In the genomic region with DNA sequence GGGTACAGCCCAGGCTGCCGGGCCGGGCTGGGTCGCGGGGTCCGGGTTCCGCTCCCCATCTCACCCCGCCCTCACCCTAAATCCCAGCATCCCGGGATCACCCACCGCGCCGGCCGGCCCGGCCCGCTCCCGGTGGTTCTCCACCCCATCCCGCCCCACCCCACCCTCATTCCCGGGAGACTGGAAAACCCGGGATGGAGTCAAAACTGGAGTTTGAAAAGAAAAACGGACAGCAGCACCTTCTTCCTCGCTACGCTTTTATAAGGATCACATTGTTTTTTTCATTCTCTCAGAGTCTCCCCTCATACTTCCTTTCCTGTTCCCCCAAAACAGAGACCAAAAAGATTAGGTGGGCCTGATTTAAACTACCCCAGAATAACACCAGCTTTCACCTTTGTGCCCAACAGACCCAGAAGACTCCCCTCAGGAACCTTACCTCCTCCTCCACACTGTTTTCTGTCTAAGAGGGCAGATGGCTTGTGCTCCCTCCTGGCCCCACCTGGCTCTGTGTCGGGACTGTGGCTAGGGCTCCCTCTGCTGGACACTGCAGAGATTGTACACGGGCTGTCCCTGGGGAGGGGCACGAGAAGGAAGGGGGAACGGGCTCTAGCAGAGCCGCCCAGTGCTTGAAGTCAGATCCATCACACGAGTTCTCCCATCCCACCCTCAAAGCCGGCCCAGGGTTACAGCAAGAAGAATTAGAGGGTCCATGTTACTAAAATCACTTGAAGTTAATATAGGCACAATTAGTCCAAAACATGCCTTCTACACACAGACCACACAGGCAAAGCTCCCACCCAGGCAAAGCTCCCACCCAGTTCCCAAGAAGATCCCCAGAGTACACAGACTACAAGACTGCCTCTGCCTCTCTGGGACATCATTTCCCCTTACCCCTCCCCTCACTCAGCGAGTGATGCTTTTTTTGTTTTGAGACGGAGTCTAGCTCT, we compare ENCODE assay signal across 8 cellular contexts.
DNase-seq lines count a peak whose midpoint lies in the region; ATAC-seq and TF ChIP-seq lines count a peak whose summit lies in the region.

No MANE protein-coding gene starts in this region.

- TF ChIP-seq CTCF in AG09319 (IDR thresholded peaks at IDR 0.05; ENCODE audit: low read depth, low read length), result peak; percentile 97
- TF ChIP-seq CTCF in WERI-Rb-1 (IDR thresholded peaks at IDR 0.05; ENCODE audit: low read depth, low read length), result peak; percentile 93

- peak overlapping the region; percentile 74 for H3K4me3 ChIP-seq in WERI-Rb-1 (ENCODE audit: low read depth, low read length)

- H3K27ac ChIP-seq in WERI-Rb-1 (peak overlapping the region; percentile 98), caudate nucleus (ENCODE audit: low read depth, low read length) (peak overlapping the region; percentile 72)

- DNase-seq in AG09319 (ENCODE audit: extremely low read depth, low read depth), result peak; percentile 54
- DNase-seq in NCI-H2171 (lab: John Stamatoyannopoulos, UW), result peak; percentile 95
- peak; percentile 96 for DNase-seq in WERI-Rb-1
- peak in 56 of 61 donors; percentile 22 to 84 (median 52) for DNase-seq in caudate nucleus (lab: John Stamatoyannopoulos, UW)
- DNase-seq in iris pigment epithelial cell (ENCODE audit: low read depth), result peak; percentile 80
- peak; percentile 75 to 89 for DNase-seq in stimulated activated CD4-positive, alpha-beta T cell treated with anti-CD3 and anti-CD28 coated beads, Interleukin-12 subunit alpha, Interleukin-12 subunit beta, amount 100 ng/mL, for 24 hours (ENCODE audit: low read depth in 2 of 2)

- no peaks in the 10 kb centered on the region for H3K9me3 ChIP-seq in WERI-Rb-1 (ENCODE audit: severe bottlenecking)

- peaks cover 2% of the 10 kb centered on the region for H3K27me3 ChIP-seq in WERI-Rb-1 (ENCODE audit: insufficient read depth, low read depth, severe bottlenecking)

- H3K36me3 ChIP-seq in WERI-Rb-1, result peaks cover 14% of the 10 kb centered on the region

- ATAC-seq in GM18870 (IDR thresholded peaks at IDR 0.05; ENCODE audit: unreplicated experiment), result peak; percentile 67
- ATAC-seq in HG03103 (IDR thresholded peaks at IDR 0.05; ENCODE audit: low read depth, unreplicated experiment), result peak; percentile 69

Comparison
In these comparisons a context has a peak if more than half of its experiments do, and no peak if none do; other contexts are left out.
1. Peak in every context shown above with its lines: DNase-seq, ATAC-seq, H3K4me3 ChIP-seq and H3K27ac ChIP-seq.